In the genomic region with DNA sequence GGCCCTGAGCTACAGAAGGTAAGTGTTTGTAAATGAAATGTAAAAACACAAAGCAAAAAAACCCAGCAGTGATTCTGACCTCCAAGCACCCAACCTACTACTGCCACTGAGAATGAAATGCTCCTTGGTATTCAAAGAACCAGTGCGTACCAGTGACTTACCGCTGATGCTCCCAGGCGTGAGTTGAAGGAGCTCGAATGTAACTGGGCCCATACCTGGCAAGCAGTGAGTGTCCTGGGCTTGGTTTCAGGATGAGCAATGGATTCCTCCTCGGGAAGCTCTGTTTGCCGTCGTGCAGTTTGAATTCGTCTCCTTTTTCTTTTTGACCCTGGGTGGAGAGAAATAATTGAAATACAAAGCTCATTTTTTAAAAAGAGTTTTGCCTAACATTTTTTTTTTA, we compare ENCODE assay signal across 15 cellular contexts.
"Had no signal": no experiment of that assay in that cellular context is flagged by ENCODE, and none has a peak within 500 bp of the region (broad histone marks: within the 10 kb centered on the region; RNA-seq: fewer than 3 reads in every experiment).

No MANE protein-coding gene starts in this region.

- H3K4me1 Mint-ChIP-seq: stimulated activated memory B cell treated with anti-CD40 and anti-IgM and Interleukin-4, amounts not matched to agents 10 μg/mL and 1 μg/mL and 100 μg/mL, for 72 hours had no signal

- H3K27me3 ChIP-seq: heart left ventricle, ovary, testis had no signal

- H3K4me3 Mint-ChIP-seq: naive thymus-derived CD4-positive, alpha-beta T cell; stimulated activated memory B cell treated with anti-CD40 and anti-IgM and Interleukin-4, amounts not matched to agents 10 μg/mL and 1 μg/mL and 100 μg/mL, for 72 hours; stimulated activated naive CD8-positive, alpha-beta T cell treated with anti-CD3 and anti-CD28 coated beads, Interleukin-15, amount 100 ng/mL, for 72 hours had no signal

- H3K9me3 ChIP-seq: heart left ventricle, ovary, testis had no signal

- ATAC-seq: esophagus mucosa; heart left ventricle; naive thymus-derived CD4-positive, alpha-beta T cell; right cardiac atrium; stimulated activated memory B cell treated with anti-CD40 and anti-IgM and Interleukin-4, amounts not matched to agents 10 μg/mL and 1 μg/mL and 100 μg/mL, for 72 hours; stimulated activated naive CD8-positive, alpha-beta T cell treated with anti-CD3 and anti-CD28 coated beads, Interleukin-15, amount 100 ng/mL, for 72 hours had no signal

- H3K27ac Mint-ChIP-seq: naive thymus-derived CD4-positive, alpha-beta T cell; progenitor cell of endocrine pancreas; stimulated activated memory B cell treated with anti-CD40 and anti-IgM and Interleukin-4, amounts not matched to agents 10 μg/mL and 1 μg/mL and 100 μg/mL, for 72 hours; stimulated activated naive CD8-positive, alpha-beta T cell treated with anti-CD3 and anti-CD28 coated beads, Interleukin-15, amount 100 ng/mL, for 72 hours had no signal

- H3K4me1 ChIP-seq: heart left ventricle, testis had no signal

- H3K4me3 ChIP-seq: heart left ventricle, ovary, testis had no signal

- H3K36me3 ChIP-seq: heart left ventricle, ovary had no signal

- H3K27me3 Mint-ChIP-seq: progenitor cell of endocrine pancreas; stimulated activated memory B cell treated with anti-CD40 and anti-IgM and Interleukin-4, amounts not matched to agents 10 μg/mL and 1 μg/mL and 100 μg/mL, for 72 hours; stimulated activated naive CD8-positive, alpha-beta T cell treated with anti-CD3 and anti-CD28 coated beads, Interleukin-15, amount 100 ng/mL, for 72 hours had no signal

- H3K36me3 Mint-ChIP-seq: naive thymus-derived CD4-positive, alpha-beta T cell; stimulated activated memory B cell treated with anti-CD40 and anti-IgM and Interleukin-4, amounts not matched to agents 10 μg/mL and 1 μg/mL and 100 μg/mL, for 72 hours had no signal

- H3K9me3 Mint-ChIP-seq: stimulated activated memory B cell treated with anti-CD40 and anti-IgM and Interleukin-4, amounts not matched to agents 10 μg/mL and 1 μg/mL and 100 μg/mL, for 72 hours; stimulated activated naive CD8-positive, alpha-beta T cell treated with anti-CD3 and anti-CD28 coated beads, Interleukin-15, amount 100 ng/mL, for 72 hours had no signal

- DNase-seq: effector memory CD4-positive, alpha-beta T cell; heart left ventricle; hippocampal formation; islet precursor cell; mammary epithelial cell; naive thymus-derived CD4-positive, alpha-beta T cell; ovary; small intestine; stimulated activated CD4-positive, alpha-beta T cell treated with anti-CD3 and anti-CD28 coated beads, Interleukin-4, amount 100 ng/mL, for 24 hours; stimulated activated naive CD8-positive, alpha-beta T cell treated with anti-CD3 and anti-CD28 coated beads, Interleukin-15, amount 100 ng/mL, for 72 hours had no signal

- H3K27ac ChIP-seq: heart left ventricle, ovary, testis had no signal
